In genomic region chr4:32562010-32562409, GRCh38 we compare ENCODE assay signal across 21 cellular contexts.
"Had no signal": no experiment of that assay in that cellular context is flagged by ENCODE, and none has a peak within 500 bp of the region (broad histone marks: within the 10 kb centered on the region; RNA-seq: fewer than 3 reads in every experiment).

No MANE protein-coding gene starts in this region.

- H3K79me2 ChIP-seq: parathyroid adenoma had no signal

- H3K27ac ChIP-seq: esophagus squamous epithelium, gastroesophageal sphincter, left ventricle myocardium inferior, lower lobe of right lung, neural progenitor cell, parathyroid adenoma, prostate gland, right lobe of liver, suprapubic skin, thyroid gland had no signal

- H3K27me3 ChIP-seq: esophagus squamous epithelium, gastroesophageal sphincter, neural progenitor cell, right lobe of liver, suprapubic skin, thyroid gland had no signal

- DNase-seq: dermis blood vessel endothelial cell; esophagus squamous epithelium; foreskin fibroblast; kidney; left cardiac atrium; left ventricle myocardium inferior; lower lobe of right lung; midbrain; occipital lobe; right lobe of liver; stimulated activated CD4-positive, alpha-beta T cell treated with anti-CD3 and anti-CD28 coated beads, Interleukin-4, amount 100 ng/mL, for 1 hour; stimulated activated CD8-positive, alpha-beta memory T cell treated with anti-CD3 and anti-CD28 coated beads, Interleukin-4, amount 100 ng/mL, for 48 hours; stimulated activated naive CD8-positive, alpha-beta T cell treated with anti-CD3 and anti-CD28 coated beads, Interleukin-15, Interleukin-2, amounts not matched to agents 100 U/mL and 50 U/mL, for 24 hours; thyroid gland had no signal

- H3K36me3 ChIP-seq: esophagus squamous epithelium, gastroesophageal sphincter, left ventricle myocardium inferior, lower lobe of right lung, neural progenitor cell, prostate gland, right lobe of liver, suprapubic skin, thyroid gland had no signal

- H3K4me3 ChIP-seq: esophagus squamous epithelium, gastroesophageal sphincter, left ventricle myocardium inferior, lower lobe of right lung, neural progenitor cell, prostate gland, right lobe of liver, suprapubic skin, thyroid gland had no signal

- H3K9me3 ChIP-seq: esophagus squamous epithelium, gastroesophageal sphincter, lower lobe of right lung, prostate gland, right lobe of liver, suprapubic skin, thyroid gland had no signal

- H2AFZ ChIP-seq: neural progenitor cell, parathyroid adenoma had no signal

- H3K4me2 ChIP-seq: neural progenitor cell had no signal

- ATAC-seq: gastroesophageal sphincter; left cardiac atrium; lower lobe of right lung; natural killer cell treated with Interleukin-12 subunit alpha and Interleukin-12 subunit beta and Interleukin-15 and Interleukin-18, amount 100 ng/mL, for 72 hours; right lobe of liver; stimulated activated effector memory CD8-positive, alpha-beta T cell treated with anti-CD3 and anti-CD28 coated beads, Interleukin-12 subunit alpha, Interleukin-12 subunit beta, amount 100 ng/mL, for 72 hours; stimulated activated naive CD8-positive, alpha-beta T cell treated with anti-CD3 and anti-CD28 coated beads, Interleukin-15, Interleukin-2, amounts not matched to agents 100 U/mL and 50 U/mL, for 24 hours had no signal

- H3K4me1 ChIP-seq: esophagus squamous epithelium, gastroesophageal sphincter, left ventricle myocardium inferior, lower lobe of right lung, neural progenitor cell, parathyroid adenoma, prostate gland, right lobe of liver, suprapubic skin had no signal
